Comparison of ENCODE assay signal across 21 cellular contexts in genomic region chr9:12889402-12890106, GRCh38.
"Had no signal": no experiment of that assay in that cellular context is flagged by ENCODE, and none has a peak within 500 bp of the region (broad histone marks: within the 10 kb centered on the region; RNA-seq: fewer than 3 reads in every experiment).

No MANE protein-coding gene starts in this region.

- ATAC-seq: heart left ventricle; left lung; lower lobe of right lung; natural killer cell treated with Interleukin-12 subunit alpha and Interleukin-12 subunit beta and Interleukin-15 and Interleukin-18, amount 100 ng/mL, for 72 hours; right cardiac atrium; stimulated activated memory B cell treated with anti-CD40 and anti-IgM and Interleukin-4, amounts not matched to agents 10 μg/mL and 1 μg/mL and 100 μg/mL, for 72 hours had no signal

- H3K27ac ChIP-seq: colonic mucosa, heart left ventricle, left lung, lower lobe of right lung, neural progenitor cell, ovary, testis, tibial nerve had no signal

- H3K9ac ChIP-seq: neural progenitor cell had no signal

- H3K9me3 ChIP-seq: colonic mucosa, lower lobe of right lung, ovary, testis, tibial nerve had no signal

- H3K27me3 ChIP-seq: colonic mucosa, heart left ventricle, left lung, neural progenitor cell, ovary, testis, tibial nerve had no signal

- H3K4me1 Mint-ChIP-seq: neural progenitor cell; stimulated activated memory B cell treated with anti-CD40 and anti-IgM and Interleukin-4, amounts not matched to agents 10 μg/mL and 1 μg/mL and 100 μg/mL, for 72 hours had no signal

- H3K36me3 Mint-ChIP-seq: neural progenitor cell; stimulated activated memory B cell treated with anti-CD40 and anti-IgM and Interleukin-4, amounts not matched to agents 10 μg/mL and 1 μg/mL and 100 μg/mL, for 72 hours had no signal

- H3K4me3 Mint-ChIP-seq: natural killer cell treated with Interleukin-12 subunit alpha and Interleukin-12 subunit beta and Interleukin-15 and Interleukin-18, amount 100 ng/mL, for 72 hours; neural progenitor cell; stimulated activated memory B cell treated with anti-CD40 and anti-IgM and Interleukin-4, amounts not matched to agents 10 μg/mL and 1 μg/mL and 100 μg/mL, for 72 hours; stimulated activated naive CD8-positive, alpha-beta T cell treated with anti-CD3 and anti-CD28 coated beads, Interleukin-15, Interleukin-2, amounts not matched to agents 100 ng/mL and 50 ng/mL, for 24 hours had no signal

- H3K4me2 ChIP-seq: neural progenitor cell had no signal

- H3K4me1 ChIP-seq: colonic mucosa, heart left ventricle, left lung, lower lobe of right lung, neural progenitor cell, testis, tibial nerve had no signal

- H2AFZ ChIP-seq: neural progenitor cell had no signal

- H3K27me3 Mint-ChIP-seq: natural killer cell treated with Interleukin-12 subunit alpha and Interleukin-12 subunit beta and Interleukin-15 and Interleukin-18, amount 100 ng/mL, for 72 hours; stimulated activated memory B cell treated with anti-CD40 and anti-IgM and Interleukin-4, amounts not matched to agents 10 μg/mL and 1 μg/mL and 100 μg/mL, for 72 hours; stimulated activated naive CD8-positive, alpha-beta T cell treated with anti-CD3 and anti-CD28 coated beads, Interleukin-15, Interleukin-2, amounts not matched to agents 100 ng/mL and 50 ng/mL, for 24 hours had no signal

- DNase-seq: cerebellar nuclear complex; colonic mucosa; dermis blood vessel endothelial cell; erythroblast; heart left ventricle; hippocampal formation; left lung; lower lobe of right lung; mesenchymal stem cell; midbrain; nucleus accumbens; ovary; right cardiac atrium; stimulated activated CD4-positive, alpha-beta T cell treated with anti-CD3 and anti-CD28 coated beads, Interleukin-4, amount 100 ng/mL, for 1 hour; stimulated activated CD8-positive, alpha-beta memory T cell treated with anti-CD3 and anti-CD28 coated beads, Interleukin-4, amount 100 ng/mL, for 48 hours; testis had no signal

- H3K27ac Mint-ChIP-seq: natural killer cell treated with Interleukin-12 subunit alpha and Interleukin-12 subunit beta and Interleukin-15 and Interleukin-18, amount 100 ng/mL, for 72 hours; neural progenitor cell; stimulated activated memory B cell treated with anti-CD40 and anti-IgM and Interleukin-4, amounts not matched to agents 10 μg/mL and 1 μg/mL and 100 μg/mL, for 72 hours; stimulated activated naive CD8-positive, alpha-beta T cell treated with anti-CD3 and anti-CD28 coated beads, Interleukin-15, Interleukin-2, amounts not matched to agents 100 ng/mL and 50 ng/mL, for 24 hours had no signal

- H3K4me3 ChIP-seq: colonic mucosa, heart left ventricle, left lung, lower lobe of right lung, neural progenitor cell, ovary, testis, tibial nerve had no signal

- H3K36me3 ChIP-seq: colonic mucosa, heart left ventricle, left lung, lower lobe of right lung, neural progenitor cell, ovary, tibial nerve had no signal
